19 cellular contexts compared by ENCODE assay signal in the genomic region with DNA sequence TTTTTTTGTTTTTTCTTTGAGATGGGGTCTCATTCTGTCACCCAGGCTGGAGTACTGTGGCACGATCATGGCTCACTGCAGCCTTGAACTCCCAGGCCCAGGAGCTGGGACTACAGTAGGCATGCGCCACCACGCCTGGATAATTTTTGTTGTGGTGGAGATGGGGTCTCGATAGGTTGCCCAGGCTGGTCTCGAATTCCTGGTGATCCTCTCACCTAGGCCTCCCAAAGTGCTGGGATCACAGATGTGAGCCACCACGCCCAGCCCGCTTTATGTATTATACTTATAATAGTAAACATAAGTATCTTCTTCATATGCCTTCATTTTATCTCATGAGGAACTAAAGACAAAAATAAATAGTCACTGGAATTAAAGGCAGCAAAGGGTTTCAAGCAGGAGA.
"Had no signal": no experiment of that assay in that cellular context is flagged by ENCODE, and none has a peak within 500 bp of the region (broad histone marks: within the 10 kb centered on the region; RNA-seq: fewer than 3 reads in every experiment).

No MANE protein-coding gene starts in this region.

- FAIRE-seq: RCC 7860 had no signal

- DNase-seq: KBM-7, MV-4-11, NCI-H1048, NCI-H1105, NCI-H1417, NCI-H1436 treated with DMSO at 0.1 percent for 48 hours, NCI-H1694, NCI-H187 treated with DMSO at 0.1 percent for 48 hours, NCI-H2029 treated with DMSO at 0.1 percent for 48 hours, NCI-H2171 treated with DMSO at 0.1 percent for 48 hours, NCI-H345, NCI-H446 treated with DMSO at 0.1 percent for 48 hours, NCI-H510A treated with DMSO at 0.1 percent for 48 hours, NCI-H526 treated with DMSO at 0.1 percent for 48 hours, NCI-H748 treated with DMSO at 0.1 percent for 48 hours, RPMI8226, SHP77 treated with DMSO at 0.1 percent for 48 hours, SJCRH30 had no signal

- H3K27me3 ChIP-seq: SJCRH30 had no signal

- H3K9me3 ChIP-seq: SJCRH30 had no signal

- H3K4me3 ChIP-seq: SJCRH30 had no signal

- H3K27ac ChIP-seq: SJCRH30 had no signal
